In the genomic region with DNA sequence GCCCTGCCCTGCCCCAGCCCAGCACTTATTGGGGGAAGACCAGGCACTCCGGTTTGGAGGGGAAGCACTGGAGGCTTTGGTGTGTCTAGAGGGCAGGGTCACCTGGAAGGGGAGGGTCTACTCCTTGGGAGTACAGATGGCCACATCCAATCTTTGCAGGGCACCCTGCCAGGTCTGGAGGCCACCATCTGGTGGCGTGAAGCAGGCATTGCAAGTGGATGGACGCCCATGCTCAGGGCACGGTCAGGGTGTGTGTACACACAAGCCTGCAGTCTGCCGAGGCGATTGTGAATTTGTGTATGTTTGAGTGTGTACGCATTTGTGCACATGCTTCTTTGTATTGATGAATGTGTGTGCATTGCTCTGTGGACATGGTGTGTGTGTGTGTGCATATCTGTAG, we compare ENCODE assay signal across 7 cellular contexts. TPM values are rescaled to one million over a fixed set of nuclear protein-coding genes. Genes with fewer than 3 reads are reported as not detected.
DNase-seq lines count a peak whose midpoint lies in the region; ATAC-seq, FAIRE-seq and TF ChIP-seq lines count a peak whose summit lies in the region.
"Not testable (repeated sequence)": the region's sequence is repeated elsewhere in the genome, so short reads cannot be mapped to it uniquely, and the experiment has no call there.

No MANE protein-coding gene starts in this region.

- not testable (repeated sequence) for H3K4me1 Mint-ChIP-seq in activated T-cell treated with anti-CD3 and anti-CD28 coated beads, Interleukin-2, amount 50 U/mL, for 4 hours (ENCODE audit: low read depth); stimulated activated memory B cell treated with anti-CD40 and anti-IgM and Interleukin-4, amounts not matched to agents 10 μg/mL and 1 μg/mL and 100 μg/mL, for 72 hours

- H3K36me3 ChIP-seq in PC-9 (ENCODE audit: low read depth); colonic mucosa; heart right ventricle; lower lobe of right lung: not testable (repeated sequence)

- H3K27ac ChIP-seq in PC-9, colonic mucosa, heart right ventricle, lower lobe of right lung: not testable (repeated sequence)

- POLR2A ChIA-PET in PC-9 (lab: Charles Lee; ENCODE audit: unreplicated experiment) = not testable (repeated sequence)

- not testable (repeated sequence) for H3K27me3 ChIP-seq in PC-9 (ENCODE audit: insufficient read depth, low read depth); colonic mucosa; lower lobe of right lung (ENCODE audit: low read depth)
- H3K27me3 ChIP-seq in heart right ventricle = peaks cover 0 to 32% (median 11%) of the 10 kb centered on the region in 7 donors

- not testable (repeated sequence) for H4K20me1 ChIP-seq in PC-9 (ENCODE audit: insufficient read depth)

- not testable (repeated sequence) for H3K9ac ChIP-seq in colonic mucosa (ENCODE audit: low read depth in 2 of 2, low read length in 2 of 2)

- H3F3A ChIP-seq in PC-9 (ENCODE audit: insufficient read depth, low read depth) = not testable (repeated sequence)

- CTCF ChIA-PET in PC-9 (lab: Charles Lee) = interaction anchor here (0.6 kb wide), 1 partner anchor 13 kb away, joined by 7 read pairs; no protein-coding TSS in a partner anchor

- peak; percentile 38 to 47 for ATAC-seq in activated T-cell treated with anti-CD3 and anti-CD28 coated beads, Interleukin-2, amount 50 U/mL, for 4 hours
- peak; percentile 20 to 81 (median 69) for ATAC-seq in heart right ventricle
- peak; percentile 49 to 57 for ATAC-seq in lower lobe of right lung
- ATAC-seq in stimulated activated memory B cell treated with anti-CD40 and anti-IgM and Interleukin-4, amounts not matched to agents 10 μg/mL and 1 μg/mL and 100 μg/mL, for 72 hours = peak; percentile 58

- not testable (repeated sequence) for H3K79me2 ChIP-seq in PC-9 (ENCODE audit: low read depth)

- H3K9me3 ChIP-seq in PC-9 (ENCODE audit: insufficient read depth, low read depth); colonic mucosa; heart right ventricle; lower lobe of right lung: not testable (repeated sequence)

- not testable (repeated sequence) for H3K4me1 ChIP-seq in PC-9 (replicated peaks; ENCODE audit: insufficient read depth); colonic mucosa; heart right ventricle; lower lobe of right lung

- H3K9me3 Mint-ChIP-seq in activated T-cell treated with anti-CD3 and anti-CD28 coated beads, Interleukin-2, amount 50 U/mL, for 4 hours; stimulated activated memory B cell treated with anti-CD40 and anti-IgM and Interleukin-4, amounts not matched to agents 10 μg/mL and 1 μg/mL and 100 μg/mL, for 72 hours: not testable (repeated sequence)

- not testable (repeated sequence) for H3K27ac Mint-ChIP-seq in stimulated activated memory B cell treated with anti-CD40 and anti-IgM and Interleukin-4, amounts not matched to agents 10 μg/mL and 1 μg/mL and 100 μg/mL, for 72 hours

- WGBS in heart right ventricle, 2 donors = 0% methylated on average over 1 of the region's 7 CpGs; no CpG with 5 or more reads in 1 of the 2 donors

- BruUV-seq in PC-9 (replicated peaks; lab: Mats Ljungman, UMichigan) = not testable (repeated sequence)

- not testable (repeated sequence) for H3K4me3 Mint-ChIP-seq in activated T-cell treated with anti-CD3 and anti-CD28 coated beads, Interleukin-2, amount 50 U/mL, for 4 hours; stimulated activated memory B cell treated with anti-CD40 and anti-IgM and Interleukin-4, amounts not matched to agents 10 μg/mL and 1 μg/mL and 100 μg/mL, for 72 hours

- not testable (repeated sequence) for H3K27me3 Mint-ChIP-seq in activated T-cell treated with anti-CD3 and anti-CD28 coated beads, Interleukin-2, amount 50 U/mL, for 4 hours (ENCODE audit: low read depth); stimulated activated memory B cell treated with anti-CD40 and anti-IgM and Interleukin-4, amounts not matched to agents 10 μg/mL and 1 μg/mL and 100 μg/mL, for 72 hours

- intact Hi-C loops in PC-9 (cut with micrococcal nuclease; ENCODE audit: unreplicated experiment); colonic mucosa (cut with DNase I); heart right ventricle (cut with DNase I); lower lobe of right lung (cut with DNase I): not testable (repeated sequence)

- H3K4me2 ChIP-seq in PC-9 = not testable (repeated sequence)

- not testable (repeated sequence) for H3K4me3 ChIP-seq in PC-9, colonic mucosa, heart right ventricle, lower lobe of right lung

- peak; percentile 44; the same call in 1 of the 2 replicates for TF ChIP-seq CTCF in PC-9 (conservative IDR thresholded peaks at IDR 0.05)
- TF ChIP-seq CTCF in colonic mucosa (IDR thresholded peaks at IDR 0.05) = peak; percentile 33
- peak in 5 of 9 donors; percentile 10 to 32 (median 16) for TF ChIP-seq CTCF in heart right ventricle (IDR thresholded peaks at IDR 0.05)
- peak; percentile 14 for TF ChIP-seq CTCF in lower lobe of right lung (IDR thresholded peaks at IDR 0.05)

- not testable (repeated sequence) for H3K36me3 Mint-ChIP-seq in activated T-cell treated with anti-CD3 and anti-CD28 coated beads, Interleukin-2, amount 50 U/mL, for 4 hours (ENCODE audit: insufficient read depth); stimulated activated memory B cell treated with anti-CD40 and anti-IgM and Interleukin-4, amounts not matched to agents 10 μg/mL and 1 μg/mL and 100 μg/mL, for 72 hours

- H2AFZ ChIP-seq in PC-9 = not testable (repeated sequence)

- FAIRE-seq in GM18507 (lab: Jason Lieb, UNC) = peak; percentile 78

- H3K9me2 ChIP-seq in PC-9 (ENCODE audit: insufficient read depth) = not testable (repeated sequence)

- not testable (repeated sequence) for DNase-seq in GM18507 (ENCODE audit: extremely low spot score, insufficient read length, low read depth); PC-9; activated T-cell treated with anti-CD3 and anti-CD28 coated beads, Interleukin-2, amount 50 U/mL, for 4 hours; colonic mucosa; heart right ventricle; lower lobe of right lung

RNA-seq across cellular contexts. Expression of a gene that starts 36.4 kb away (rescaled TPM):
- 1,333 and 3,235 TPM in 2 replicates for total RNA-seq in PC-9 (2021)
- total RNA-seq in activated T-cell treated with anti-CD3 and anti-CD28 coated beads, Interleukin-2, amount 50 U/mL, for 4 hours = 1,000 to 10,000 TPM; 1,321 to 1,622 (median 1,616) TPM
- 1,000 to 10,000 TPM; 1,159 to 2,517 TPM for total RNA-seq in colonic mucosa
- 1,000 to 10,000 TPM in 8 of 10 donors, 100 to 1,000 TPM in 2; 635 to 5,242 (median 1,949) TPM for total RNA-seq in heart right ventricle
- polyA plus RNA-seq in heart right ventricle = not detected
- total RNA-seq in lower lobe of right lung = 6,803 TPM

RNA-seq across cellular contexts. Expression of a gene that starts 37.2 kb away (rescaled TPM):
- total RNA-seq in PC-9 (2021) (1,333 and 3,235 TPM in 2 replicates), colonic mucosa (1,000 to 10,000 TPM; 1,159 to 2,517 TPM), heart right ventricle (1,000 to 10,000 TPM in 8 of 10 donors, 100 to 1,000 TPM in 2; 635 to 5,242 (median 1,949) TPM), lower lobe of right lung (6,803 TPM)
- total RNA-seq in activated T-cell treated with anti-CD3 and anti-CD28 coated beads, Interleukin-2, amount 50 U/mL, for 4 hours = 1,000 to 10,000 TPM; 1,321 to 1,622 (median 1,616) TPM
- polyA plus RNA-seq in heart right ventricle = not detected
